Comparison of ENCODE assay signal across 8 cellular contexts in genomic region chr22:29837780-29838598, GRCh38. TPM values are rescaled to one million over a fixed set of nuclear protein-coding genes. Genes with fewer than 3 reads are reported as not detected.
DNase-seq lines count a peak whose midpoint lies in the region; ATAC-seq and TF ChIP-seq lines count a peak whose summit lies in the region.

Gene ASCC2 (minus strand): TSS chr22:29838274. CDS start chr22:29832325, 5,949 bp downstream.

- TF ChIP-seq CTCF in lung (IDR thresholded peaks at IDR 0.05; ENCODE audit: control extremely low read depth, extremely low read depth) = no peak

- CTCF ChIA-PET in CD8-positive, alpha-beta memory T cell (lab: Charles Lee) = interaction anchor here (1.9 kb wide), 1 partner anchor 9 kb away, joined by 5 read pairs; no protein-coding TSS in a partner anchor
- CTCF ChIA-PET in activated CD8-positive, alpha-beta memory T cell treated with anti-CD3 and anti-CD28 coated beads for 36 hours (lab: Charles Lee) = interaction anchor here (0.6 to 1.2 kb wide), 3 partner anchors 11 to 65 kb away, joined by 3 read pairs; no protein-coding TSS in a partner anchor

- no peaks in the 10 kb centered on the region for H3K27me3 Mint-ChIP-seq in CD8-positive, alpha-beta memory T cell

- WGBS in lung, 2 donors = 0 to 1% methylated on average over 53 of the region's 53 CpGs

- peak within 1 kb of the TSS; percentile 91 to 100 (median 96) for H3K4me3 Mint-ChIP-seq in CD8-positive, alpha-beta memory T cell

- POLR2A ChIA-PET in CD8-positive, alpha-beta memory T cell (lab: Charles Lee) = interaction anchor here (0.6 to 1.3 kb wide), 4 partner anchors 12 to 284 kb away, joined by 3 to 4 read pairs (median 4); partner anchors contain the start of genes MTMR3, THOC5, UQCR10 and ZMAT5
- POLR2A ChIA-PET in activated CD8-positive, alpha-beta memory T cell treated with anti-CD3 and anti-CD28 coated beads for 36 hours (lab: Charles Lee) = interaction anchor here (0.6 to 1.0 kb wide), 2 partner anchors 46 to 542 kb away, joined by 3 read pairs; no protein-coding TSS in a partner anchor

- H3K9me3 ChIP-seq in CD8-positive, alpha-beta memory T cell (ENCODE audit: low read length) = no peaks in the 10 kb centered on the region
- no peaks in the 10 kb centered on the region for H3K9me3 ChIP-seq in lung (ENCODE audit: control insufficient read depth in 2 of 2, insufficient read depth in 1 of 2, low read length in 1 of 2)

- peaks cover 3 to 31% (median 8%) of the 10 kb centered on the region in 3 donors for H3K36me3 Mint-ChIP-seq in CD8-positive, alpha-beta memory T cell

- ATAC-seq in GM19468 (IDR thresholded peaks at IDR 0.05; ENCODE audit: extremely low read depth, unreplicated experiment) (peak; percentile 86), lung (ENCODE audit: insufficient read depth, low FRiP score) (peak; percentile 97)

- peak within 1 kb of the TSS; percentile 68 for H3K27ac ChIP-seq in CD8-positive, alpha-beta memory T cell (ENCODE audit: low read depth, low read length)
- H3K27ac ChIP-seq in lung (ENCODE audit: low read depth in 1 of 2, low read length in 1 of 2) = peak within 1 kb of the TSS; percentile 81 to 93

- peak within 1 kb of the TSS; percentile 87 to 99 (median 97) for H3K27ac Mint-ChIP-seq in CD8-positive, alpha-beta memory T cell

- no peaks in the 10 kb centered on the region for H3K9me3 Mint-ChIP-seq in CD8-positive, alpha-beta memory T cell

- H3K4me1 Mint-ChIP-seq in CD8-positive, alpha-beta memory T cell = peaks cover 34 to 47% (median 42%) of the 10 kb centered on the region in 3 donors

- DNase-seq in CD8-positive, alpha-beta memory T cell = peak; percentile 98 to 99 (median 99)
- peak; percentile 91 for DNase-seq in HS-5 (ENCODE audit: low read depth)
- peak; percentile 96 for DNase-seq in NK-92 treated with Interleukin-12 subunit alpha and Interleukin-12 subunit beta, amount 100 ng/mL, for 24 hours (lab: John Stamatoyannopoulos, UW)
- DNase-seq in effector CD8-positive, alpha-beta T cell (lab: John Stamatoyannopoulos, UW) = peak; percentile 97
- peak; percentile 99 for DNase-seq in lung (ENCODE audit: low spot score)
- DNase-seq in stimulated activated CD4-positive, alpha-beta T cell treated with anti-CD3 and anti-CD28 coated beads, TNF-alpha, amount 100 ng/mL, for 4 hours (ENCODE audit: low read depth in 3 of 3) = peak; percentile 99

- peaks cover 16% of the 10 kb centered on the region for H3K4me1 ChIP-seq in CD8-positive, alpha-beta memory T cell (ENCODE audit: insufficient read depth, low read length)
- H3K4me1 ChIP-seq in lung (ENCODE audit: control insufficient read depth in 2 of 2, insufficient read depth in 2 of 2, low read length in 2 of 2) = peaks cover 5 to 10% of the 10 kb centered on the region in 2 donors

- H3K4me3 ChIP-seq in CD8-positive, alpha-beta memory T cell (ENCODE audit: low read length) = peak within 1 kb of the TSS; percentile 98
- peak within 1 kb of the TSS; percentile 95 for H3K4me3 ChIP-seq in lung

- peaks cover 6% of the 10 kb centered on the region for H3K36me3 ChIP-seq in CD8-positive, alpha-beta memory T cell (ENCODE audit: insufficient read depth, low read length)
- peaks cover 0 to 7% of the 10 kb centered on the region in 2 donors for H3K36me3 ChIP-seq in lung (ENCODE audit: control insufficient read depth in 2 of 2, insufficient read depth in 2 of 2, low read length in 2 of 2)

- H3K27me3 ChIP-seq in CD8-positive, alpha-beta memory T cell (ENCODE audit: insufficient read depth, low read length, poor library complexity, severe bottlenecking) = no peaks in the 10 kb centered on the region
- no peaks in the 10 kb centered on the region for H3K27me3 ChIP-seq in lung (ENCODE audit: control insufficient read depth, insufficient read depth)

RNA-seq across cellular contexts. Expression of gene ASCC2, which starts in this region (rescaled TPM):
- total RNA-seq in CD8-positive, alpha-beta memory T cell = 10 to 100 TPM; 81.1 to 84.5 TPM
- 60.0 TPM for polyA plus RNA-seq in CD8-positive, alpha-beta memory T cell
- total RNA-seq in activated CD8-positive, alpha-beta memory T cell treated with anti-CD3 and anti-CD28 coated beads for 36 hours = 10 to 100 TPM; 74.1 to 76.1 TPM
- 10 to 100 TPM; 38.6 to 61.6 TPM for total RNA-seq in lung
- polyA plus RNA-seq in lung = 10 to 100 TPM; 46.5 to 60.8 TPM

Comparison
In these comparisons a context has a peak if more than half of its experiments do, and no peak if none do; other contexts are left out.
1. Peak in every context shown above with its lines: DNase-seq, ATAC-seq, H3K4me3 ChIP-seq and H3K27ac ChIP-seq.